ENCODE assay signal across 8 cellular contexts in genomic region chr1:99969260-99969728, GRCh38. TPM values are rescaled to one million over a fixed set of nuclear protein-coding genes. Genes with fewer than 3 reads are reported as not detected.
DNase-seq lines count a peak whose midpoint lies in the region; ATAC-seq and TF ChIP-seq lines count a peak whose summit lies in the region.

No MANE protein-coding gene starts in this region.

- TF ChIP-seq CTCF in parathyroid adenoma (IDR thresholded peaks at IDR 0.05) = no peak

- peak overlapping the region; percentile 79 for H3K4me3 ChIP-seq in parathyroid adenoma (ENCODE audit: low read depth, low read length)

- H3K4me2 ChIP-seq in parathyroid adenoma (ENCODE audit: low read length) = peak overlapping the region; percentile 92

- no peak for DNase-seq in activated CD4-positive, alpha-beta T cell treated with anti-CD3 and anti-CD28 coated beads for 36 hours
- DNase-seq in activated CD4-positive, alpha-beta T cell treated with anti-CD3 and anti-CD28 coated beads for 1 hour = no peak
- DNase-seq in SK-MEL-5 (ENCODE audit: low read depth, low spot score) (peak; percentile 20), fibroblast of peridontal ligament (ENCODE audit: extremely low read depth) (peak; percentile 29), NCI-H1694 (lab: John Stamatoyannopoulos, UW) (no peak), posterior cingulate gyrus (no peak)

- H3K4me1 ChIP-seq in parathyroid adenoma = peaks cover 5% of the 10 kb centered on the region

- CTCF ChIA-PET in activated CD4-positive, alpha-beta T cell treated with anti-CD3 and anti-CD28 coated beads for 36 hours (lab: Charles Lee) = interaction anchor here (0.6 to 1.1 kb wide), 4 partner anchors 66 to 490 kb away, joined by 3 read pairs; no protein-coding TSS in a partner anchor

- peak overlapping the region; percentile 100 for H3K4me3 Mint-ChIP-seq in activated CD4-positive, alpha-beta T cell treated with anti-CD3 and anti-CD28 coated beads for 36 hours

- ATAC-seq in activated CD4-positive, alpha-beta T cell treated with anti-CD3 and anti-CD28 coated beads for 36 hours = peak; percentile 4
- peak; percentile 18 for ATAC-seq in HG02938 (IDR thresholded peaks at IDR 0.05; ENCODE audit: unreplicated experiment)

- no peaks in the 10 kb centered on the region for H3K9me3 ChIP-seq in parathyroid adenoma (ENCODE audit: control insufficient read depth, low read length)

- H3K27me3 ChIP-seq in parathyroid adenoma (ENCODE audit: control insufficient read depth, insufficient read depth, low read length) = no peaks in the 10 kb centered on the region

- H3K9me3 Mint-ChIP-seq in activated CD4-positive, alpha-beta T cell treated with anti-CD3 and anti-CD28 coated beads for 36 hours (ENCODE audit: low read depth) = no peaks in the 10 kb centered on the region

- H3K36me3 Mint-ChIP-seq in activated CD4-positive, alpha-beta T cell treated with anti-CD3 and anti-CD28 coated beads for 36 hours (ENCODE audit: low read depth) = no peaks in the 10 kb centered on the region

- POLR2A ChIA-PET in activated CD4-positive, alpha-beta T cell treated with anti-CD3 and anti-CD28 coated beads for 36 hours (lab: Charles Lee) = interaction anchor here (1.3 kb wide), 1 partner anchor 69 kb away, joined by 10 read pairs; a partner anchor contains a TSS

- no peaks in the 10 kb centered on the region for H3K27me3 Mint-ChIP-seq in activated CD4-positive, alpha-beta T cell treated with anti-CD3 and anti-CD28 coated beads for 36 hours

- in situ Hi-C loops in SK-MEL-5 (cut with HindIII; ENCODE audit: low pct_unique_long_range_greater_than_20kb, low sequenced_read_pairs) = no loop called here

- H3K79me2 ChIP-seq in parathyroid adenoma = peaks cover 8% of the 10 kb centered on the region

- H3K27ac ChIP-seq in parathyroid adenoma = peak overlapping the region; percentile 85

- no peaks in the 10 kb centered on the region for H3K36me3 ChIP-seq in parathyroid adenoma (ENCODE audit: control insufficient read depth, insufficient read depth, low read length)

- peak overlapping the region; percentile 43 for H3K9ac ChIP-seq in parathyroid adenoma

- H3K4me1 Mint-ChIP-seq in activated CD4-positive, alpha-beta T cell treated with anti-CD3 and anti-CD28 coated beads for 36 hours = peaks cover 26% of the 10 kb centered on the region

- H3K27ac Mint-ChIP-seq in activated CD4-positive, alpha-beta T cell treated with anti-CD3 and anti-CD28 coated beads for 36 hours = peak overlapping the region; percentile 70

- peak overlapping the region; percentile 94 for H2AFZ ChIP-seq in parathyroid adenoma

- intact Hi-C loops in activated CD4-positive, alpha-beta T cell treated with anti-CD3 and anti-CD28 coated beads for 36 hours (cut with DNase I, micrococcal nuclease) = loop anchor here in 1 of 2 experiments (1.0 to 5.0 kb wide), 3 partner anchors 119 to 488 kb away; partner anchors contain the start of genes AGL and DBT
- intact Hi-C loops in posterior cingulate gyrus (cut with DNase I) = loop anchor here (10.0 kb wide), 1 partner anchor 166 kb away; the partner anchor contains the start of genes SASS6 and TRMT13

RNA-seq across cellular contexts. Expression of gene SLC35A3, which starts 0.5 kb away (rescaled TPM):
- 10 to 100 TPM; 11.2 to 13.4 TPM for total RNA-seq in activated CD4-positive, alpha-beta T cell treated with anti-CD3 and anti-CD28 coated beads for 36 hours
- 22.9 and 24.4 TPM in 2 replicates for total RNA-seq in SK-MEL-5 (2014; rRNA removed; shearing (Covaris generic))
- polyA plus RNA-seq in SK-MEL-5 (2015; cell fraction: cytosol; rRNA removed) = 13.2 and 13.6 TPM in 2 replicates
- 25.9 and 29.8 TPM in 2 replicates for polyA plus RNA-seq in SK-MEL-5 (2015; cell fraction: nucleus; rRNA removed)

Comparison
In these comparisons a context has a peak if more than half of its experiments do, and no peak if none do; other contexts are left out.
1. DNase-seq: peak in SK-MEL-5 (single experiment) and fibroblast of peridontal ligament (single experiment); none in activated CD4-positive, alpha-beta T cell treated with anti-CD3 and anti-CD28 coated beads for 36 hours (single experiment), activated CD4-positive, alpha-beta T cell treated with anti-CD3 and anti-CD28 coated beads for 1 hour (single experiment), NCI-H1694 (single experiment) and posterior cingulate gyrus (0 of 10).